13 cellular contexts compared by ENCODE assay signal in the genomic region with DNA sequence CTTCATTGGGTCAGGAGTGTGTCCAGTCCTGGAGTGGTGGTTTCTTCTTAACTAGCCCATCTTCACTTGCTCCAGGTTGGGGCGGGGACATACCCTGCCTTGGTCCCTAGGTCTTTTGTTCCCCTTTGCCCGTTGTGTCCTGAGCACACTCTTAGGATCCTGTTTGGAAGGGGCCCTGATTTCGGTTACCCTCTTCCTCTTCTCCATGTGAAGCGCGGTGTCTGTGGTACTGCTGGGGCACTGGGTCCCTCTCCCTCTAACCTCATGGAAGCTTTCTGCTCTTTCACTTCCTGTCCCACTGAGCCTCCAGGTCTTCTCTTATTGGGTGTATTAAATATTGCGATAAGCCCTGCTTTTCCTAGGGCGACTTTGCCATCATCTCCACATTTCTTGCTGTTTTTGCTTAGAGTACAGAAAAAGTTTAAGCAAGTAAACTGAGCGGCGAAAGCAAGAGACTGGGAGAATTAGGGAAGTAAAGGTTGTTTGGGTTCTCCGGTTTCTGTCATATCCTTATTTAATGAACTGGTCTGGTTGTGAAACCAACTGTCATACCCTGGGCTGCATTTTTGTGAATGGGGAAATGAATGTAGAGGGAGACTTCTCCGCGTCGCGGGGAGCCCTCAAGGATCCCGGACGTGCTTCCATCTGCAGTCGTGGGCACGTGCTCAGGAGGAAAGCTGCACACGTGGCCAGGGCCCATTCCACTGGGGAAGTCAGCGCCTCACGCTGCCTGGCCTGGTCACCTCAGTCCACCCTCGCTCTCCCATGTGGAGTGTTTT.
DNase-seq lines count a peak whose midpoint lies in the region; ATAC-seq and TF ChIP-seq lines count a peak whose summit lies in the region.
"Had no signal": no experiment of that assay in that cellular context is flagged by ENCODE, and none has a peak within 500 bp of the region (broad histone marks: within the 10 kb centered on the region; RNA-seq: fewer than 3 reads in every experiment).

No MANE protein-coding gene starts in this region.

- intact Hi-C loops in aorta (cut with DNase I) = no loop called here

- ATAC-seq in stimulated activated naive CD8-positive, alpha-beta T cell treated with anti-CD3 and anti-CD28 coated beads, Interleukin-15, Interleukin-2, amounts not matched to agents 100 U/mL and 50 U/mL, for 24 hours = peak; percentile 23
- ATAC-seq in stimulated activated naive CD8-positive, alpha-beta T cell treated with anti-CD3 and anti-CD28 coated beads, Interleukin-15, amount 100 ng/mL, for 72 hours = no peak
- ATAC-seq in aorta (ENCODE audit: low FRiP score) = peak; percentile 60
- ATAC-seq in GM21528 (IDR thresholded peaks at IDR 0.05; ENCODE audit: low FRiP score, unreplicated experiment) = no peak
- ATAC-seq: activated T-cell treated with anti-CD3 and anti-CD28 coated beads, Interleukin-2, amount 50 U/mL, for 72 hours had no signal

- peaks cover 11% of the 10 kb centered on the region for H3K4me1 Mint-ChIP-seq in stimulated activated naive CD8-positive, alpha-beta T cell treated with anti-CD3 and anti-CD28 coated beads, Interleukin-15, amount 100 ng/mL, for 72 hours
- H3K4me1 Mint-ChIP-seq in chondrocyte (ENCODE audit: low read depth) = no peaks in the 10 kb centered on the region
- H3K4me1 Mint-ChIP-seq in activated T-cell treated with anti-CD3 and anti-CD28 coated beads, Interleukin-2, amount 50 U/mL, for 24 hours (ENCODE audit: low read depth) = peaks cover 3% of the 10 kb centered on the region
- H3K4me1 Mint-ChIP-seq: neural crest cell had no signal

- no peaks in the 10 kb centered on the region for H3K9me3 ChIP-seq in aorta (ENCODE audit: control insufficient read depth, low read length)

- H3K36me3 ChIP-seq in aorta (ENCODE audit: control insufficient read depth in 1 of 2, insufficient read depth in 2 of 2, low read length in 1 of 2) = peaks cover 0 to 4% of the 10 kb centered on the region in 2 donors

- H3K27me3 Mint-ChIP-seq in stimulated activated naive CD8-positive, alpha-beta T cell treated with anti-CD3 and anti-CD28 coated beads, Interleukin-15, amount 100 ng/mL, for 72 hours = peaks cover 31% of the 10 kb centered on the region
- no peaks in the 10 kb centered on the region for H3K27me3 Mint-ChIP-seq in chondrocyte (ENCODE audit: low read depth)
- peaks cover 18% of the 10 kb centered on the region for H3K27me3 Mint-ChIP-seq in activated T-cell treated with anti-CD3 and anti-CD28 coated beads, Interleukin-2, amount 50 U/mL, for 24 hours

- no peak for TF ChIP-seq CTCF in chondrocyte (IDR thresholded peaks at IDR 0.05)

- no peaks in the 10 kb centered on the region for H3K27me3 ChIP-seq in aorta (ENCODE audit: control insufficient read depth in 1 of 2, insufficient read depth in 2 of 2, low read length in 1 of 2)

- WGBS in aorta, 2 donors = 92 to 93% methylated on average over 22 of the region's 22 CpGs

- H3K4me1 ChIP-seq in aorta (ENCODE audit: control insufficient read depth in 1 of 2, insufficient read depth in 2 of 2, low read length in 2 of 2) = no peaks in the 10 kb centered on the region

- no peak overlapping the region for H3K27ac ChIP-seq in aorta (ENCODE audit: low read depth in 1 of 2, low read length in 2 of 2)
- H3K27ac ChIP-seq: VCaP had no signal

- peak overlapping the region in 1 of 2 donors; percentile 25 for H3K4me3 Mint-ChIP-seq in stimulated activated naive CD8-positive, alpha-beta T cell treated with anti-CD3 and anti-CD28 coated beads, Interleukin-15, amount 100 ng/mL, for 72 hours
- no peak overlapping the region for H3K4me3 Mint-ChIP-seq in chondrocyte (ENCODE audit: unreplicated experiment)
- no peak overlapping the region for H3K4me3 Mint-ChIP-seq in activated T-cell treated with anti-CD3 and anti-CD28 coated beads, Interleukin-2, amount 50 U/mL, for 24 hours
- H3K4me3 Mint-ChIP-seq: activated T-cell treated with anti-CD3 and anti-CD28 coated beads, Interleukin-2, amount 50 U/mL, for 72 hours; neural crest cell had no signal

- peak overlapping the region in 1 of 2 donors; percentile 42 for H3K27ac Mint-ChIP-seq in stimulated activated naive CD8-positive, alpha-beta T cell treated with anti-CD3 and anti-CD28 coated beads, Interleukin-15, amount 100 ng/mL, for 72 hours
- peak overlapping the region; percentile 59 for H3K27ac Mint-ChIP-seq in chondrocyte (ENCODE audit: unreplicated experiment)
- H3K27ac Mint-ChIP-seq in activated T-cell treated with anti-CD3 and anti-CD28 coated beads, Interleukin-2, amount 50 U/mL, for 24 hours = no peak overlapping the region
- H3K27ac Mint-ChIP-seq: activated T-cell treated with anti-CD3 and anti-CD28 coated beads, Interleukin-2, amount 50 U/mL, for 72 hours had no signal

- peaks cover 8 to 16% of the 10 kb centered on the region in 2 donors for H3K9me3 Mint-ChIP-seq in stimulated activated naive CD8-positive, alpha-beta T cell treated with anti-CD3 and anti-CD28 coated beads, Interleukin-15, amount 100 ng/mL, for 72 hours
- H3K9me3 Mint-ChIP-seq in chondrocyte (ENCODE audit: low read depth) = no peaks in the 10 kb centered on the region
- peaks cover 11% of the 10 kb centered on the region for H3K9me3 Mint-ChIP-seq in activated T-cell treated with anti-CD3 and anti-CD28 coated beads, Interleukin-2, amount 50 U/mL, for 24 hours

- H3K4me3 ChIP-seq in aorta (ENCODE audit: low read length in 2 of 2) = no peak overlapping the region

- peaks cover 24% of the 10 kb centered on the region for H3K36me3 Mint-ChIP-seq in chondrocyte (ENCODE audit: low read depth)
- H3K36me3 Mint-ChIP-seq in activated T-cell treated with anti-CD3 and anti-CD28 coated beads, Interleukin-2, amount 50 U/mL, for 24 hours (ENCODE audit: low read depth) = no peaks in the 10 kb centered on the region

- DNase-seq in stimulated activated naive CD8-positive, alpha-beta T cell treated with anti-CD3 and anti-CD28 coated beads, Interleukin-15, Interleukin-2, amounts not matched to agents 100 U/mL and 50 U/mL, for 24 hours = no peak
- DNase-seq in stimulated activated naive CD8-positive, alpha-beta T cell treated with anti-CD3 and anti-CD28 coated beads, Interleukin-15, amount 100 ng/mL, for 72 hours = no peak
- DNase-seq in chondrocyte (ENCODE audit: low spot score) = peak; percentile 7
- DNase-seq in midbrain (lab: John Stamatoyannopoulos, UW) = peak; percentile 28
- peak; percentile 80 to 90 for DNase-seq in aorta
- no peak for DNase-seq in HuH-7.5 (ENCODE audit: low spot score)
- no peak for DNase-seq in activated T-cell treated with anti-CD3 and anti-CD28 coated beads, Interleukin-2, amount 50 U/mL, for 24 hours
- DNase-seq: activated T-cell treated with anti-CD3 and anti-CD28 coated beads, Interleukin-2, amount 50 U/mL, for 72 hours; DMS79; RPMI8226 had no signal

Comparison
In these comparisons a context has a peak if more than half of its experiments do, and no peak if none do; other contexts are left out.
1. ATAC-seq: peak in stimulated activated naive CD8-positive, alpha-beta T cell treated with anti-CD3 and anti-CD28 coated beads, Interleukin-15, Interleukin-2, amounts not matched to agents 100 U/mL and 50 U/mL, for 24 hours (single experiment) and aorta (single experiment); none in stimulated activated naive CD8-positive, alpha-beta T cell treated with anti-CD3 and anti-CD28 coated beads, Interleukin-15, amount 100 ng/mL, for 72 hours (single experiment) and GM21528 (single experiment).
2. DNase-seq: peak in chondrocyte (single experiment), midbrain (single experiment) and aorta (2 of 2); none in stimulated activated naive CD8-positive, alpha-beta T cell treated with anti-CD3 and anti-CD28 coated beads, Interleukin-15, Interleukin-2, amounts not matched to agents 100 U/mL and 50 U/mL, for 24 hours (single experiment), stimulated activated naive CD8-positive, alpha-beta T cell treated with anti-CD3 and anti-CD28 coated beads, Interleukin-15, amount 100 ng/mL, for 72 hours (0 of 2), HuH-7.5 (single experiment) and activated T-cell treated with anti-CD3 and anti-CD28 coated beads, Interleukin-2, amount 50 U/mL, for 24 hours (single experiment).